ENCODE assay signal across 14 cellular contexts in genomic region chr2:62884514-62884913, GRCh38.
A peak's percentile ranks its signal among the peaks of the same experiment; 100 is the strongest.
DNase-seq lines count a peak whose midpoint lies in the region; TF ChIP-seq lines count a peak whose summit lies in the region.
"Had no signal": no experiment of that assay in that cellular context is flagged by ENCODE, and none has a peak within 500 bp of the region (broad histone marks: within the 10 kb centered on the region; RNA-seq: fewer than 3 reads in every experiment).

No MANE protein-coding gene starts in this region.

- intact Hi-C loops in head of caudate nucleus (cut with DNase I): no loop called here

- H3K27me3 Mint-ChIP-seq in mesothelial cell of epicardium (ENCODE audit: low read depth): no peaks in the 10 kb centered on the region
- H3K27me3 Mint-ChIP-seq in chondrocyte (ENCODE audit: low read depth): no peaks in the 10 kb centered on the region

- TF ChIP-seq CTCF in choroid plexus epithelial cell (conservative IDR thresholded peaks at IDR 0.05; ENCODE audit: low read depth, low read length): no peak
- no peak for TF ChIP-seq CTCF in mesothelial cell of epicardium (IDR thresholded peaks at IDR 0.05; ENCODE audit: unreplicated experiment)
- no peak for TF ChIP-seq CTCF in chondrocyte (IDR thresholded peaks at IDR 0.05)

- H3K9me3 Mint-ChIP-seq in mesothelial cell of epicardium (peaks cover 15% of the 10 kb centered on the region), chondrocyte (ENCODE audit: low read depth) (peaks cover 14% of the 10 kb centered on the region)

- H3K27ac Mint-ChIP-seq in mesothelial cell of epicardium (peak overlapping the region; percentile 16), chondrocyte (ENCODE audit: unreplicated experiment) (no peak overlapping the region)

- DNase-seq in EH (ENCODE audit: low read depth) (peak; percentile 45), M059J (ENCODE audit: low read depth) (peak; percentile 3), choroid plexus epithelial cell (ENCODE audit: low read depth) (peak; percentile 46), mesothelial cell of epicardium (ENCODE audit: low spot score in 2 of 2, unreplicated experiment in 2 of 2) (no peak), chondrocyte (ENCODE audit: low spot score) (no peak), head of caudate nucleus (no peak), NOMO-1 treated with dmso at 0.1 percent for 144 hours (lab: John Stamatoyannopoulos, UW; ENCODE audit: unreplicated experiment) (no peak), DMS153 treated with DMSO at 0.1 percent for 48 hours (lab: John Stamatoyannopoulos, UW; ENCODE audit: unreplicated experiment) (no peak)
- DNase-seq: DMS 273 treated with DMSO at 0.1 percent for 48 hours, NCI-H187 treated with DMSO at 0.1 percent for 48 hours, NCI-H748 treated with DMSO at 0.1 percent for 48 hours, PC-9 had no signal

- H3K4me3 Mint-ChIP-seq in mesothelial cell of epicardium: no peak overlapping the region
- H3K4me3 Mint-ChIP-seq in chondrocyte (ENCODE audit: unreplicated experiment): no peak overlapping the region

- H3K36me3 Mint-ChIP-seq in mesothelial cell of epicardium (peaks cover 17% of the 10 kb centered on the region), chondrocyte (ENCODE audit: low read depth) (peaks cover 14% of the 10 kb centered on the region)

- no peak overlapping the region for H3K4me3 ChIP-seq in choroid plexus epithelial cell (ENCODE audit: low read depth, low read length)
- H3K4me3 ChIP-seq: A549, PC-9, SJSA1 had no signal

- peaks cover 3% of the 10 kb centered on the region for H3K4me1 Mint-ChIP-seq in mesothelial cell of epicardium
- H3K4me1 Mint-ChIP-seq in chondrocyte (ENCODE audit: low read depth): no peaks in the 10 kb centered on the region

Comparison
In these comparisons a context has a peak if more than half of its experiments do, and no peak if none do; other contexts are left out.
1. DNase-seq: peak in EH (single experiment), M059J (single experiment) and choroid plexus epithelial cell (single experiment); none in mesothelial cell of epicardium (0 of 2), chondrocyte (single experiment), head of caudate nucleus (0 of 42), NOMO-1 treated with dmso at 0.1 percent for 144 hours (single experiment) and DMS153 treated with DMSO at 0.1 percent for 48 hours (single experiment).